ENCODE assay signal across 23 cellular contexts in genomic region chr15:93312891-93313486, GRCh38.
DNase-seq lines count a peak whose midpoint lies in the region; ATAC-seq and TF ChIP-seq lines count a peak whose summit lies in the region.
"Had no signal": no experiment of that assay in that cellular context is flagged by ENCODE, and none has a peak within 500 bp of the region (broad histone marks: within the 10 kb centered on the region; RNA-seq: fewer than 3 reads in every experiment).

No MANE protein-coding gene starts in this region.

- DNase-seq in H7 (peak; percentile 62), cerebellar cortex (ENCODE audit: low spot score) (peak; percentile 31), left kidney (ENCODE audit: low read depth, low spot score) (peak; percentile 70), progenitor cell of endocrine pancreas (ENCODE audit: low spot score, unreplicated experiment) (no peak), GM13977 (ENCODE audit: low spot score) (no peak), NCI-H1105 treated with DMSO at 0.1 percent for 48 hours (lab: John Stamatoyannopoulos, UW) (no peak), iPS-NIHi7 (ENCODE audit: extremely low spot score) (no peak)
- DNase-seq: ACHN; activated CD4-positive, alpha-beta T cell treated with anti-CD3 and anti-CD28 coated beads for 4 hours; activated naive CD8-positive, alpha-beta T cell treated with anti-CD3 and anti-CD28 coated beads for 36 hours; GDM1; MG63; natural killer cell; NCI-H1436; NCI-H2171; NCI-H82; right cardiac atrium had no signal

- ATAC-seq in HG03108 (IDR thresholded peaks at IDR 0.05; ENCODE audit: unreplicated experiment): no peak
- ATAC-seq: natural killer cell, right cardiac atrium had no signal

- no peak overlapping the region for H3K4me3 ChIP-seq in H7 (ENCODE audit: insufficient read depth, low read depth, low read length)
- H3K4me3 ChIP-seq: breast epithelium, MG63, suprapubic skin, vagina had no signal

- in situ Hi-C loops in GM13977 (cut with MboI; ENCODE audit: low pct_unique_long_range_greater_than_20kb, low sequenced_read_pairs, unreplicated experiment): no loop called here

- no peaks in the 10 kb centered on the region for H3K9me3 Mint-ChIP-seq in progenitor cell of endocrine pancreas (ENCODE audit: low read depth)
- H3K9me3 Mint-ChIP-seq: activated naive CD8-positive, alpha-beta T cell treated with anti-CD3 and anti-CD28 coated beads for 36 hours; activated T-helper 2 cell treated with anti-CD3 and anti-CD28 coated beads, Interferon-gamma antibody, Interleukin-2, Interleukin-4, amounts not matched to agents 10 μg/mL and 5 μg/mL and 100 μg/mL, durations not matched to agents 14 hours and 24 hours and 36 hours; natural killer cell had no signal

- H3K4me1 Mint-ChIP-seq in progenitor cell of endocrine pancreas (ENCODE audit: low read depth): peaks cover 13% of the 10 kb centered on the region
- H3K4me1 Mint-ChIP-seq: activated naive CD8-positive, alpha-beta T cell treated with anti-CD3 and anti-CD28 coated beads for 36 hours; natural killer cell had no signal

- no peak for TF ChIP-seq CTCF in progenitor cell of endocrine pancreas (IDR thresholded peaks at IDR 0.05; ENCODE audit: unreplicated experiment)
- TF ChIP-seq CTCF in GM13977 (IDR thresholded peaks at IDR 0.05; ENCODE audit: extremely low read depth, insufficient read depth, missing control alignments): no peak

- H3K27me3 ChIP-seq in H7 (ENCODE audit: control insufficient read depth, insufficient read depth, low read length): no peaks in the 10 kb centered on the region
- H3K27me3 ChIP-seq: breast epithelium, MG63, suprapubic skin, vagina had no signal

- no peaks in the 10 kb centered on the region for H3K36me3 ChIP-seq in H7 (replicated peaks; ENCODE audit: control insufficient read depth, insufficient read depth, low read length)
- H3K36me3 ChIP-seq: breast epithelium, MG63, suprapubic skin, vagina had no signal

- peak overlapping the region; percentile 29 for H3K4me3 Mint-ChIP-seq in progenitor cell of endocrine pancreas (ENCODE audit: low read depth)
- H3K4me3 Mint-ChIP-seq: activated naive CD8-positive, alpha-beta T cell treated with anti-CD3 and anti-CD28 coated beads for 36 hours; memory B cell; natural killer cell had no signal

- H3K27ac Mint-ChIP-seq in progenitor cell of endocrine pancreas: peak overlapping the region; percentile 68
- H3K27ac Mint-ChIP-seq: activated naive CD8-positive, alpha-beta T cell treated with anti-CD3 and anti-CD28 coated beads for 36 hours; activated T-helper 2 cell treated with anti-CD3 and anti-CD28 coated beads, Interferon-gamma antibody, Interleukin-2, Interleukin-4, amounts not matched to agents 10 μg/mL and 5 μg/mL and 100 μg/mL, durations not matched to agents 14 hours and 24 hours and 36 hours; memory B cell; natural killer cell had no signal

- peaks cover 9% of the 10 kb centered on the region for H3K27me3 Mint-ChIP-seq in progenitor cell of endocrine pancreas

- no peaks in the 10 kb centered on the region for H3K36me3 Mint-ChIP-seq in progenitor cell of endocrine pancreas (ENCODE audit: insufficient read depth)
- H3K36me3 Mint-ChIP-seq: activated naive CD8-positive, alpha-beta T cell treated with anti-CD3 and anti-CD28 coated beads for 36 hours; natural killer cell had no signal

Comparison
In these comparisons a context has a peak if more than half of its experiments do, and no peak if none do; other contexts are left out.
1. DNase-seq: peak in H7 (single experiment), cerebellar cortex (single experiment) and left kidney (single experiment); none in progenitor cell of endocrine pancreas (single experiment), GM13977 (single experiment), NCI-H1105 treated with DMSO at 0.1 percent for 48 hours (single experiment) and iPS-NIHi7 (single experiment).